In genomic region chr16:54657058-54657708, GRCh38 we compare ENCODE assay signal across 14 cellular contexts.
DNase-seq lines count a peak whose midpoint lies in the region; ATAC-seq, FAIRE-seq and TF ChIP-seq lines count a peak whose summit lies in the region.
"Had no signal": no experiment of that assay in that cellular context is flagged by ENCODE, and none has a peak within 500 bp of the region (broad histone marks: within the 10 kb centered on the region; RNA-seq: fewer than 3 reads in every experiment).

No MANE protein-coding gene starts in this region.

- H3K4me1 ChIP-seq in BE2C (no peaks in the 10 kb centered on the region), H1 (replicated peaks in 1 of 4; ENCODE audit: control insufficient read depth in 3 of 4, insufficient read depth in 4 of 4, low read length in 3 of 4) (peaks cover 7 to 17% (median 13%) of the 10 kb centered on the region in 4 experiments), mucosa of stomach (ENCODE audit: control insufficient read depth, insufficient read depth, low read length) (peaks cover 30% of the 10 kb centered on the region)

- H3K27ac ChIP-seq in H1 (ENCODE audit: low read depth, low read length) = no peak overlapping the region

- H3K9ac ChIP-seq in H1 (replicated peaks in 1 of 4; ENCODE audit: extremely low read depth in 1 of 4, low read depth in 3 of 4, low read length in 3 of 4) (no peak overlapping the region), mucosa of stomach (ENCODE audit: low read length) (no peak overlapping the region)

- no peak overlapping the region for H2BK15ac ChIP-seq in H1 (ENCODE audit: low read length)

- H3K4me3 ChIP-seq in BE2C (ENCODE audit: low read depth, low read length) (no peak overlapping the region; the same call in 1 of the 2 replicates), MG63 (peak overlapping the region; percentile 6), H1 (ENCODE audit: extremely low read depth in 1 of 4, insufficient read depth in 2 of 4, low read depth in 3 of 4, low read length in 4 of 4) (no peak overlapping the region), mucosa of stomach (ENCODE audit: low read length) (peak overlapping the region; percentile 21)

- no peaks in the 10 kb centered on the region; the same call in 1 of the 2 replicates for H3K23me2 ChIP-seq in H1 (ENCODE audit: low read depth, low read length)

- WGBS in H1 (ENCODE audit: extremely low coverage in 1 of 2, insufficient coverage in 1 of 2, insufficient read length in 1 of 2, insufficient replicate concordance in 2 of 2, low coverage in 1 of 2, low lambda C conversion rate in 2 of 2, missing lambda C conversion rate in 1 of 2), 2 experiments = 92% methylated on average over 5 of the region's 5 CpGs; no CpG with 5 or more reads in 1 of the 2 experiments

- FAIRE-seq in H1 (lab: Jason Lieb, UNC) = no peak
- FAIRE-seq: GM12892 had no signal

- H3K23ac ChIP-seq in H1 (ENCODE audit: insufficient read length) = no peak overlapping the region

- no peak for TF ChIP-seq EP300 in H1 (IDR thresholded peaks at IDR 0.05; ENCODE audit: borderline replicate concordance in 1 of 2, low read depth in 2 of 2, low read length in 2 of 2)

- TF ChIP-seq RAD21 in H1 (IDR thresholded peaks at IDR 0.05 in 1 of 2, conservative IDR thresholded peaks at IDR 0.05 in 1 of 2; ENCODE audit: low read depth in 2 of 2, low read length in 2 of 2) = no peak

- no peak overlapping the region for H3K14ac ChIP-seq in H1 (ENCODE audit: insufficient read length)

- H3K27me3 ChIP-seq in BE2C (peaks cover 2% of the 10 kb centered on the region), MG63 (no peaks in the 10 kb centered on the region), H1 (replicated peaks in 1 of 4; ENCODE audit: control insufficient read depth in 3 of 4, extremely low read depth in 1 of 4, insufficient read depth in 3 of 4, low read length in 3 of 4) (peaks cover 19 to 44% (median 36%) of the 10 kb centered on the region in 4 experiments), mucosa of stomach (ENCODE audit: control insufficient read depth, insufficient read depth, low read length) (peaks cover 4% of the 10 kb centered on the region)

- CTCF ChIA-PET in H1 (lab: Charles Lee; ENCODE audit: partially characterized antibody) = interaction anchor here (1.0 kb wide), 1 partner anchor 283 kb away, joined by 3 read pairs; no protein-coding TSS in a partner anchor

- H4K20me1 ChIP-seq in H1 (replicated peaks in 1 of 2; ENCODE audit: control insufficient read depth in 1 of 2, insufficient read depth in 2 of 2, low read length in 2 of 2) = no peaks in the 10 kb centered on the region

- no peak overlapping the region for H2BK120ac ChIP-seq in H1 (replicated peaks; ENCODE audit: low read depth, low read length)

- H2BK5ac ChIP-seq in H1 (ENCODE audit: low read depth, low read length) = no peak overlapping the region

- H4K5ac ChIP-seq in H1 (ENCODE audit: insufficient read length, low read depth, low read length) = no peak overlapping the region

- no peaks in the 10 kb centered on the region for H3K36me3 ChIP-seq in BE2C
- no peaks in the 10 kb centered on the region for H3K36me3 ChIP-seq in MG63
- H3K36me3 ChIP-seq in H1 (ENCODE audit: control insufficient read depth in 2 of 4, insufficient read depth in 4 of 4, low read length in 3 of 4) = no peaks in the 10 kb centered on the region
- H3K36me3 ChIP-seq in mucosa of stomach (ENCODE audit: control insufficient read depth, insufficient read depth, low read length) = no peaks in the 10 kb centered on the region

- no peaks in the 10 kb centered on the region for H3K79me2 ChIP-seq in H1 (ENCODE audit: control insufficient read depth in 1 of 2, insufficient read depth in 2 of 2, low read length in 2 of 2)

- H2AFZ ChIP-seq in H1 (ENCODE audit: low read length) = no peak overlapping the region

- H3K9me3 ChIP-seq in BE2C = no peaks in the 10 kb centered on the region
- peaks cover 4% of the 10 kb centered on the region; the same call in 1 of the 2 replicates for H3K9me3 ChIP-seq in MG63
- H3K9me3 ChIP-seq in H1 (ENCODE audit: insufficient read depth in 2 of 2, low read depth in 1 of 2, low read length in 1 of 2) = no peaks in the 10 kb centered on the region
- no peaks in the 10 kb centered on the region for H3K9me3 ChIP-seq in mucosa of stomach (ENCODE audit: control insufficient read depth, low read length)

- no peak overlapping the region for H3K4ac ChIP-seq in H1 (replicated peaks; ENCODE audit: insufficient read length, low read depth, low read length)

- H2BK20ac ChIP-seq in H1 (ENCODE audit: low read length) = no peak overlapping the region

- no peak overlapping the region for H4K8ac ChIP-seq in H1 (ENCODE audit: extremely low read depth, insufficient read depth, low read length)

- DNase-seq in BE2C (peak; percentile 17), MG63 (peak; percentile 97), H1 (ENCODE audit: low read depth in 1 of 2, low spot score in 2 of 2) (no peak)
- DNase-seq in stimulated activated CD4-positive, alpha-beta T cell treated with anti-CD3 and anti-CD28 coated beads, Interleukin-4, amount 100 ng/mL, for 24 hours = no peak
- DNase-seq: CD4-positive, alpha-beta T cell; hypothalamus; NCI-H345; nucleus accumbens; T-helper 2 cell had no signal

- H2AK5ac ChIP-seq in H1 (ENCODE audit: low read depth, low read length) = no peak overlapping the region

- ATAC-seq in HG03039 (IDR thresholded peaks at IDR 0.05; ENCODE audit: unreplicated experiment) (no peak), GM18519 (IDR thresholded peaks at IDR 0.05; ENCODE audit: low FRiP score, unreplicated experiment) (no peak), GM18520 (IDR thresholded peaks at IDR 0.05; ENCODE audit: unreplicated experiment) (no peak)

- no peaks in the 10 kb centered on the region for H3K79me1 ChIP-seq in H1 (ENCODE audit: low read depth, low read length)

- H3K56ac ChIP-seq in H1 (replicated peaks; ENCODE audit: insufficient read length, low read depth, low read length) = no peak overlapping the region

- no peak overlapping the region for H3K18ac ChIP-seq in H1 (ENCODE audit: extremely low read depth, low read length)

- POLR2A ChIA-PET in H1 (lab: Charles Lee; ENCODE audit: partially characterized antibody) = interaction anchor here (1.1 kb wide), 1 partner anchor 540 kb away, joined by 4 read pairs; no protein-coding TSS in a partner anchor

- TF ChIP-seq CTCF in BE2C (IDR thresholded peaks at IDR 0.05; ENCODE audit: low read depth, low read length) = no peak
- no peak for TF ChIP-seq CTCF in H1 (IDR thresholded peaks at IDR 0.05; ENCODE audit: control extremely low read depth in 1 of 3, insufficient read depth in 1 of 3, low read depth in 1 of 3, low read length in 3 of 3)

- no peak overlapping the region for H4K91ac ChIP-seq in H1 (replicated peaks; ENCODE audit: insufficient read length, low read length)

- H2BK12ac ChIP-seq in H1 (ENCODE audit: low read depth, low read length) = no peak overlapping the region

- H3K4me2 ChIP-seq in H1 (ENCODE audit: insufficient read depth in 1 of 2, low read depth in 2 of 2, low read length in 2 of 2) = no peak overlapping the region

- no peak for TF ChIP-seq POLR2A in H1 (IDR thresholded peaks at IDR 0.05; ENCODE audit: control extremely low read depth in 1 of 2, low read depth in 2 of 2, low read length in 2 of 2)

TF ChIP-seq in H1, 55 proteins besides CTCF, POLR2A, EP300 and RAD21:
- TF ChIP-seq ATF3 (IDR thresholded peaks at IDR 0.05; ENCODE audit: insufficient read depth, low read depth, low read length) = peak; percentile 15; the same call in 1 of the 2 replicates
- peak; percentile 44; the same call in 1 of the 2 replicates for TF ChIP-seq JUND (IDR thresholded peaks at IDR 0.05; ENCODE audit: low read length)
- peak; percentile 66; the same call in 1 of the 2 replicates for TF ChIP-seq USF2 (IDR thresholded peaks at IDR 0.05; ENCODE audit: low read length)
- no peak for TF ChIP-seq SAP30 (IDR thresholded peaks at IDR 0.05; ENCODE audit: insufficient read depth, insufficient replicate concordance, low read length)

Comparison
In these comparisons a context has a peak if more than half of its experiments do, and no peak if none do; other contexts are left out.
1. DNase-seq: peak in BE2C (single experiment) and MG63 (single experiment); none in H1 (0 of 2) and stimulated activated CD4-positive, alpha-beta T cell treated with anti-CD3 and anti-CD28 coated beads, Interleukin-4, amount 100 ng/mL, for 24 hours (single experiment).
2. H3K4me3 ChIP-seq: peak in MG63 (single experiment) and mucosa of stomach (single experiment); none in BE2C (single experiment) and H1 (0 of 4).